21 cellular contexts compared by ENCODE assay signal in genomic region chr6:39240155-39240757, GRCh38. TPM values are rescaled to one million over a fixed set of nuclear protein-coding genes. Genes with fewer than 3 reads are reported as not detected.
"Had no signal": no experiment of that assay in that cellular context is flagged by ENCODE, and none has a peak within 500 bp of the region (broad histone marks: within the 10 kb centered on the region; RNA-seq: fewer than 3 reads in every experiment).

No MANE protein-coding gene starts in this region.

- H3K36me3 ChIP-seq: breast epithelium, left lung, right lobe of liver, stomach, thoracic aorta, uterus had no signal

- H3K27me3 ChIP-seq: breast epithelium, hepatocyte, left lung, right lobe of liver, stomach, uterus had no signal

- H3K27ac ChIP-seq: breast epithelium, hepatocyte, left lung, psoas muscle, right lobe of liver, thoracic aorta, uterus had no signal

- H3K9me3 ChIP-seq: breast epithelium, left lung, psoas muscle, right lobe of liver, stomach, thoracic aorta, uterus had no signal

- H3K27me3 Mint-ChIP-seq: activated naive CD8-positive, alpha-beta T cell treated with anti-CD3 and anti-CD28 coated beads, Interleukin-2, amount 50 U/mL, for 24 hours; dendritic cell treated with granulocyte-macrophage colony-stimulating factor and Interleukin-4, amounts not matched to agents 40 ng/mL and 50 ng/mL, for 4 days; effector memory CD8-positive, alpha-beta T cell; memory B cell; T-cell had no signal

- H3K36me3 Mint-ChIP-seq: memory B cell, T-cell had no signal

- DNase-seq: activated naive CD4-positive, alpha-beta T cell treated with anti-CD3 and anti-CD28 coated beads for 36 hours; activated naive CD8-positive, alpha-beta T cell treated with anti-CD3 and anti-CD28 coated beads, Interleukin-2, amount 50 U/mL, for 24 hours; aorta; effector memory CD8-positive, alpha-beta T cell; left lung; occipital lobe; psoas muscle; right lobe of liver; stimulated activated CD4-positive, alpha-beta T cell treated with anti-CD3 and anti-CD28 coated beads, Interleukin-1b, Interleukin-23, amount 100 ng/mL, for 48 hours; stomach; T-cell; T1000; uterus had no signal

- H3K4me1 ChIP-seq: breast epithelium, left lung, psoas muscle, right lobe of liver, stomach, uterus had no signal

- H3K4me3 Mint-ChIP-seq: activated naive CD4-positive, alpha-beta T cell treated with anti-CD3 and anti-CD28 coated beads for 36 hours; activated naive CD8-positive, alpha-beta T cell treated with anti-CD3 and anti-CD28 coated beads, Interleukin-2, amount 50 U/mL, for 24 hours; dendritic cell treated with granulocyte-macrophage colony-stimulating factor and Interleukin-4, amounts not matched to agents 40 ng/mL and 50 ng/mL, for 4 days; effector memory CD8-positive, alpha-beta T cell; memory B cell; nephron; T-cell had no signal

- ATAC-seq: activated CD4-positive, CD25-positive, alpha-beta regulatory T cell treated with anti-CD3 and anti-CD28 coated beads, Interleukin-2, amount 50 U/mL, for 24 hours; activated naive CD8-positive, alpha-beta T cell treated with anti-CD3 and anti-CD28 coated beads, Interleukin-2, amount 50 U/mL, for 24 hours; effector memory CD8-positive, alpha-beta T cell; left lung; psoas muscle; right lobe of liver; T-cell had no signal

- H3K9me3 Mint-ChIP-seq: activated naive CD4-positive, alpha-beta T cell treated with anti-CD3 and anti-CD28 coated beads for 36 hours; activated naive CD8-positive, alpha-beta T cell treated with anti-CD3 and anti-CD28 coated beads, Interleukin-2, amount 50 U/mL, for 24 hours; dendritic cell treated with granulocyte-macrophage colony-stimulating factor and Interleukin-4, amounts not matched to agents 40 ng/mL and 50 ng/mL, for 4 days; effector memory CD8-positive, alpha-beta T cell; memory B cell; nephron; T-cell had no signal

- H3K4me3 ChIP-seq: breast epithelium, hepatocyte, left lung, psoas muscle, right lobe of liver, stomach, thoracic aorta, uterus had no signal

- H3K4me1 Mint-ChIP-seq: activated naive CD8-positive, alpha-beta T cell treated with anti-CD3 and anti-CD28 coated beads, Interleukin-2, amount 50 U/mL, for 24 hours; memory B cell; nephron; T-cell had no signal

- H2AFZ ChIP-seq: hepatocyte had no signal

- H3K79me2 ChIP-seq: hepatocyte had no signal

- H3K27ac Mint-ChIP-seq: activated naive CD4-positive, alpha-beta T cell treated with anti-CD3 and anti-CD28 coated beads for 36 hours; activated naive CD8-positive, alpha-beta T cell treated with anti-CD3 and anti-CD28 coated beads, Interleukin-2, amount 50 U/mL, for 24 hours; dendritic cell treated with granulocyte-macrophage colony-stimulating factor and Interleukin-4, amounts not matched to agents 40 ng/mL and 50 ng/mL, for 4 days; effector memory CD8-positive, alpha-beta T cell; memory B cell; nephron; T-cell had no signal

- H3K4me2 ChIP-seq: hepatocyte had no signal

RNA-seq across cellular contexts. Expression of gene KCNK5, which starts 11.0 kb away (rescaled TPM):
- total RNA-seq: glomerular endothelial cell had no signal
